Comparison of ENCODE assay signal across 8 cellular contexts in the genomic region with DNA sequence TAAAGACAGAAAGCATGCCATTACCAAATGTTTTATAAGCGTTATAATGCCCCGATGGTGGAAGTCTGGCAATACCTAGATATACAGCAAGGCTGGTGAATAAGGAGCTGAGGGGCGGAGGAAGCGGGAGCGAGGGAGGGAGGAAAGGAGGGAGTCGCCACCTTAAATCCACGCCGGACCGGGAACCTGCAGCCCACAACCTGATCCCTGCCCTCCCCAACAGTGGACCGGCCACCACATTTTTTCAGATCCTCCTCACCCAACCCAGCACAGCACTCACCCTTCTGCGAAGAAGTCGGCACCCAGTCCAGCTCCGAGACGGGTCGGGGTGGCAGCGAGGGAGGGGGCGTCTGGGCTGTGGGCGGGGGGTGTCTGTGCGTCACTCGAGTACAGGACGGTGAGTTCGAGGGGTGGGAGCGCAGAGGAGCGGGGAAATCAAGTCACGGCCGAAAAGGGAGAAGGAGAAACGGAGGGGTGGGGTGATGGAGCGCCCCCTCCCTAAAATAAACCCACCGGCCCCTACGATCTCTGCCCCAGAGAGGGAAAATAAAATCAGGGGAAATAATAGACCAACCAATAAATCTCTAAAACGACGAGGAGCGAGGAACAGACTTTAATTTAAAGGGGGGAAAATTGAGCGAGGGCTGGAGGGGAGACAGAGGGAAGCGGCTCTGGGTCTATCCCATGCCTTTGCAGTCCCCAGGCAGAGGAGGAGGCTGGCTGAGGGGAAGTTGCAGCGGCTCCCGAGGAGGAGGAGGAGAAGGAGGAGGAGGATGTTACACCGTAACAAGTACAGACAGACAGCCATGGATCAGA.
DNase-seq lines count a peak whose midpoint lies in the region; ATAC-seq and TF ChIP-seq lines count a peak whose summit lies in the region.

No MANE protein-coding gene starts in this region.

- no peaks in the 10 kb centered on the region for H3K27me3 Mint-ChIP-seq in stimulated activated naive CD8-positive, alpha-beta T cell treated with anti-CD3 and anti-CD28 coated beads, Interleukin-15, amount 100 ng/mL, for 72 hours

- intact Hi-C loops in esophagus squamous epithelium (cut with DNase I) = loop anchor here (5.0 to 10.0 kb wide), 2 partner anchors 98 to 115 kb away; partner anchors contain the start of gene SERTAD2

- peaks cover 29% of the 10 kb centered on the region for H3K4me1 Mint-ChIP-seq in stimulated activated naive CD8-positive, alpha-beta T cell treated with anti-CD3 and anti-CD28 coated beads, Interleukin-15, amount 100 ng/mL, for 72 hours

- H3K4me3 ChIP-seq in GM06990 (replicated peaks; ENCODE audit: low read depth, low read length) (peak overlapping the region; percentile 90), esophagus squamous epithelium (peak overlapping the region; percentile 65 to 86 (median 82)), muscle layer of colon (ENCODE audit: low read depth in 1 of 2, low read length in 2 of 2) (peak overlapping the region; percentile 72 to 74)

- H3K27me3 ChIP-seq in GM06990 (replicated peaks; ENCODE audit: control insufficient read depth, insufficient read depth, low read length) (no peaks in the 10 kb centered on the region), esophagus squamous epithelium (no peaks in the 10 kb centered on the region), muscle layer of colon (ENCODE audit: control insufficient read depth in 1 of 2, insufficient read depth in 2 of 2, low read length in 2 of 2) (no peaks in the 10 kb centered on the region)

- H3K27ac ChIP-seq in esophagus squamous epithelium = peak overlapping the region; percentile 98 to 100 (median 99)
- H3K27ac ChIP-seq in muscle layer of colon (ENCODE audit: low read depth, low read length) = peak overlapping the region; percentile 93

- H3K36me3 ChIP-seq in GM06990 (ENCODE audit: control insufficient read depth, insufficient read depth, low read length) (no peaks in the 10 kb centered on the region), esophagus squamous epithelium (no peaks in the 10 kb centered on the region), muscle layer of colon (ENCODE audit: insufficient read depth, low read length) (no peaks in the 10 kb centered on the region)

- TF ChIP-seq POLR2A in esophagus squamous epithelium (IDR thresholded peaks at IDR 0.05) = no peak

- H3K27ac Mint-ChIP-seq in stimulated activated naive CD8-positive, alpha-beta T cell treated with anti-CD3 and anti-CD28 coated beads, Interleukin-15, amount 100 ng/mL, for 72 hours = peak overlapping the region; percentile 98 to 99

- H3K9ac ChIP-seq in muscle layer of colon (ENCODE audit: low read length) = peak overlapping the region; percentile 59

- TF ChIP-seq CTCF in GM06990 (IDR thresholded peaks at IDR 0.05; ENCODE audit: insufficient read depth, low read length, poor library complexity, severe bottlenecking) = no peak
- TF ChIP-seq CTCF in esophagus squamous epithelium (IDR thresholded peaks at IDR 0.05) = peak in 2 of 6 experiments; percentile 2 to 43
- no peak for TF ChIP-seq CTCF in GM10248 (IDR thresholded peaks at IDR 0.05; ENCODE audit: control extremely low read depth, extremely low read depth, low read depth, missing control alignments)

- H3K4me1 ChIP-seq in esophagus squamous epithelium (peaks cover 4 to 67% (median 29%) of the 10 kb centered on the region in 3 donors), muscle layer of colon (ENCODE audit: insufficient read depth, low read length) (peaks cover 19% of the 10 kb centered on the region)

- ATAC-seq in stimulated activated naive CD8-positive, alpha-beta T cell treated with anti-CD3 and anti-CD28 coated beads, Interleukin-15, amount 100 ng/mL, for 72 hours = no peak

- POLR2A ChIA-PET in GM10248 (lab: Yijun Ruan, JAX) = interaction anchor here (0.5 to 5.6 kb wide), 27 partner anchors 8 to 908 kb away, joined by 3 to 57 read pairs (median 5); partner anchors contain the start of genes CEP68 and SERTAD2

- H3K9me3 ChIP-seq in esophagus squamous epithelium = no peaks in the 10 kb centered on the region
- no peaks in the 10 kb centered on the region for H3K9me3 ChIP-seq in muscle layer of colon (ENCODE audit: low read length)

- 0% methylated on average over 25 to 28 of the region's 38 CpGs for WGBS in esophagus squamous epithelium, 2 donors

- peak overlapping the region; percentile 90 to 93 for H3K4me3 Mint-ChIP-seq in stimulated activated naive CD8-positive, alpha-beta T cell treated with anti-CD3 and anti-CD28 coated beads, Interleukin-15, amount 100 ng/mL, for 72 hours

- H3K9me3 Mint-ChIP-seq in stimulated activated naive CD8-positive, alpha-beta T cell treated with anti-CD3 and anti-CD28 coated beads, Interleukin-15, amount 100 ng/mL, for 72 hours = no peaks in the 10 kb centered on the region

- DNase-seq in GM06990 (ENCODE audit: extremely low read depth, insufficient read length) = peak; percentile 51
- DNase-seq in NCI-H226 = peak; percentile 39
- peak; percentile 16 for DNase-seq in activated T-helper 1 cell treated with Interleukin-2 at 50 U/mL for 16 hours (ENCODE audit: low read depth)
- no peak for DNase-seq in esophagus squamous epithelium (lab: John Stamatoyannopoulos, UW)
- DNase-seq in stimulated activated naive CD8-positive, alpha-beta T cell treated with anti-CD3 and anti-CD28 coated beads, Interleukin-15, amount 100 ng/mL, for 72 hours = peak; percentile 40 to 49
- no peak for DNase-seq in GM10248 (ENCODE audit: extremely low spot score)
- no peak for DNase-seq in HPDE6-E6E7 (ENCODE audit: extremely low spot score)

- CTCF ChIA-PET in GM10248 (lab: Yijun Ruan, JAX) = interaction anchor here (0.8 to 5.5 kb wide), 19 partner anchors 10 to 420 kb away, joined by 3 to 59 read pairs (median 5); partner anchors contain the start of gene SERTAD2

Comparison
In these comparisons a context has a peak if more than half of its experiments do, and no peak if none do; other contexts are left out.
1. DNase-seq: peak in GM06990 (single experiment), NCI-H226 (single experiment), activated T-helper 1 cell treated with Interleukin-2 at 50 U/mL for 16 hours (single experiment) and stimulated activated naive CD8-positive, alpha-beta T cell treated with anti-CD3 and anti-CD28 coated beads, Interleukin-15, amount 100 ng/mL, for 72 hours (2 of 2); none in esophagus squamous epithelium (single experiment), GM10248 (single experiment) and HPDE6-E6E7 (single experiment).
2. Peak in every context shown above with its lines, with median percentiles within 50 percentile points of each other: H3K4me3 ChIP-seq.